8 cellular contexts compared by ENCODE assay signal in genomic region chr12:45214739-45215418, GRCh38. TPM values are rescaled to one million over a fixed set of nuclear protein-coding genes. Genes with fewer than 3 reads are reported as not detected.
A peak's percentile ranks its signal among the peaks of the same experiment; 100 is the strongest.
DNase-seq lines count a peak whose midpoint lies in the region; ATAC-seq, FAIRE-seq and TF ChIP-seq lines count a peak whose summit lies in the region.

No MANE protein-coding gene starts in this region.

- DNase-seq in CD14-positive monocyte (ENCODE audit: low spot score) (no peak), choroid plexus epithelial cell (ENCODE audit: low read depth) (peak; percentile 58), iPS-NIHi7 (ENCODE audit: extremely low spot score) (no peak), GM12892 (ENCODE audit: insufficient read length) (no peak)
- DNase-seq in effector CD8-positive, alpha-beta T cell (lab: John Stamatoyannopoulos, UW): no peak

- no peak for ATAC-seq in HG03439 (IDR thresholded peaks at IDR 0.05; ENCODE audit: unreplicated experiment)

- no peak for TF ChIP-seq CTCF in CD14-positive monocyte (IDR thresholded peaks at IDR 0.05)
- no peak for TF ChIP-seq CTCF in Loucy (conservative IDR thresholded peaks at IDR 0.05; ENCODE audit: low read length)
- TF ChIP-seq CTCF in choroid plexus epithelial cell (conservative IDR thresholded peaks at IDR 0.05; ENCODE audit: low read depth, low read length): no peak

- H2AFZ ChIP-seq in Loucy (ENCODE audit: low read length): peak overlapping the region; percentile 87

- H3K4me1 ChIP-seq in Loucy (ENCODE audit: insufficient read depth, low read length, poor library complexity, severe bottlenecking) (peaks cover 34% of the 10 kb centered on the region), muscle layer of duodenum (ENCODE audit: control insufficient read depth in 1 of 2, insufficient read depth in 2 of 2, low read length in 2 of 2) (peaks cover 3 to 14% of the 10 kb centered on the region in 2 donors)

- H3F3A ChIP-seq in Loucy (ENCODE audit: low read depth): no peaks in the 10 kb centered on the region

- H3K4me3 ChIP-seq in Loucy (ENCODE audit: low read length, poor library complexity, severe bottlenecking): peak overlapping the region; percentile 79
- H3K4me3 ChIP-seq in choroid plexus epithelial cell (ENCODE audit: low read depth, low read length): peak overlapping the region; percentile 84
- H3K4me3 ChIP-seq in muscle layer of duodenum (ENCODE audit: low read depth in 1 of 2, low read length in 2 of 2): peak overlapping the region; percentile 84 to 98

- no peaks in the 10 kb centered on the region for H3K9me2 ChIP-seq in Loucy (replicated peaks; ENCODE audit: low read depth, low read length)

- H3K9ac ChIP-seq in Loucy (ENCODE audit: low read depth, low read length, poor library complexity, severe bottlenecking): peak overlapping the region; percentile 82

- no peaks in the 10 kb centered on the region for H3K36me3 ChIP-seq in Loucy (ENCODE audit: insufficient read depth, low read length)
- H3K36me3 ChIP-seq in muscle layer of duodenum (ENCODE audit: control insufficient read depth in 1 of 2, insufficient read depth in 2 of 2, low read length in 2 of 2): no peaks in the 10 kb centered on the region

- intact Hi-C loops in CD14-positive monocyte (cut with micrococcal nuclease): loop anchor here (5.0 to 10.0 kb wide), 4 partner anchors 33 to 510 kb away; partner anchors contain the start of gene ARID2 (in 1 of the 2)

- no peak for FAIRE-seq in GM12892 (lab: Jason Lieb, UNC)

- peak overlapping the region; percentile 96 for H3K27ac ChIP-seq in muscle layer of duodenum (ENCODE audit: low read length)

- H3K79me2 ChIP-seq in Loucy (ENCODE audit: insufficient read depth, low read length): peaks cover 48% of the 10 kb centered on the region

- H3K36me3 Mint-ChIP-seq in CD14-positive monocyte: peaks cover 0 to 2% of the 10 kb centered on the region in 2 donors

- H3K27ac Mint-ChIP-seq in CD14-positive monocyte: peak overlapping the region; percentile 86 to 96 (median 92)

- no peaks in the 10 kb centered on the region for H3K9me3 Mint-ChIP-seq in CD14-positive monocyte

- H3K9me3 ChIP-seq in Loucy (ENCODE audit: insufficient read depth, low read depth, low read length) (no peaks in the 10 kb centered on the region), muscle layer of duodenum (ENCODE audit: control insufficient read depth in 1 of 2, low read length in 2 of 2) (no peaks in the 10 kb centered on the region)

- TF ChIP-seq POLR2A in GM12892 (IDR thresholded peaks at IDR 0.05; ENCODE audit: low read depth, low read length): no peak

- H3K4me3 Mint-ChIP-seq in CD14-positive monocyte: peak overlapping the region; percentile 99

- peak overlapping the region; percentile 87 for H3K4me2 ChIP-seq in Loucy (ENCODE audit: low read depth, low read length, poor library complexity, severe bottlenecking)

- peaks cover 33% of the 10 kb centered on the region for H4K20me1 ChIP-seq in Loucy (ENCODE audit: insufficient read depth, low read length, poor library complexity, severe bottlenecking)

- peaks cover 53% of the 10 kb centered on the region for H3K4me1 Mint-ChIP-seq in CD14-positive monocyte

- no peaks in the 10 kb centered on the region for H3K27me3 ChIP-seq in Loucy (ENCODE audit: insufficient read depth, low read length, poor library complexity, severe bottlenecking)
- no peaks in the 10 kb centered on the region for H3K27me3 ChIP-seq in muscle layer of duodenum (ENCODE audit: low read depth, low read length)

- peaks cover 0 to 8% (median 2%) of the 10 kb centered on the region in 3 donors for H3K27me3 Mint-ChIP-seq in CD14-positive monocyte (ENCODE audit: low read depth in 3 of 3)

RNA-seq across cellular contexts. Expression of gene ANO6, which starts 1.0 kb away (rescaled TPM):
- polyA plus RNA-seq in CD14-positive monocyte: 10 to 100 TPM; 34.1 to 48.7 TPM
- polyA plus RNA-seq in GM12892 (2012; ENCODE audit: missing spikeins): 23.9 TPM
